13 cellular contexts compared by ENCODE assay signal in the genomic region with DNA sequence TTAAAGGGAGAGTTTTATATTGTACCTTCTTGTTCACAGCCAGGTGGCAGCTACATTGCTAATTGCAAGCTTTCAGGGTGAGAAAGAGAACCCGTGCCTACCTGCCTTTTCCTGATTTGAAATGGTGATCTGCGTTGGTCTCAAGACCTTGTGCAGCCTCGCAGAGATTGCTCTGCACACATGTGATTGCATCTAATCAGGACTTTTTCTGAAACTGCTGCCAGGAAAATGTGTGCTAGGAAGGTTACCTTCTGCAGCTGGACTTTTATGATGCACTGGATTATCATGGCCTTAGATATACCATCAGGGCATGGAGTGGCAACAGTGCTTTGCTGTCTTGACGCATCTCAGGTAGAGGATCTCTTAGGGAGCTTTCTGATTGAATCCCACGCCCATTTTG. TPM values are rescaled to one million over a fixed set of nuclear protein-coding genes. Genes with fewer than 3 reads are reported as not detected.
DNase-seq lines count a peak whose midpoint lies in the region; ATAC-seq and TF ChIP-seq lines count a peak whose summit lies in the region.
"Had no signal": no experiment of that assay in that cellular context is flagged by ENCODE, and none has a peak within 500 bp of the region (broad histone marks: within the 10 kb centered on the region; RNA-seq: fewer than 3 reads in every experiment).

No MANE protein-coding gene starts in this region.

- no peak overlapping the region for H3K4me3 Mint-ChIP-seq in glutamatergic neuron (ENCODE audit: unreplicated experiment)
- H3K4me3 Mint-ChIP-seq: CD8-positive, alpha-beta memory T cell; HFFc6 had no signal

- no peak for TF ChIP-seq EP300 in transverse colon (IDR thresholded peaks at IDR 0.05; ENCODE audit: low read depth)

- TF ChIP-seq POLR2A in transverse colon (IDR thresholded peaks at IDR 0.05): no peak

- H3K4me3 ChIP-seq in LNCaP clone FGC (ENCODE audit: low read depth, low read length) (no peak overlapping the region), mucosa of descending colon (no peak overlapping the region), transverse colon (no peak overlapping the region)
- H3K4me3 ChIP-seq: A549 had no signal

- TF ChIP-seq CTCF in LNCaP clone FGC (IDR thresholded peaks at IDR 0.05; ENCODE audit: control insufficient read depth, extremely low read depth, insufficient read depth): no peak
- TF ChIP-seq CTCF in VCaP (conservative IDR thresholded peaks at IDR 0.05): no peak
- no peak for TF ChIP-seq CTCF in mucosa of descending colon (IDR thresholded peaks at IDR 0.05)
- no peak for TF ChIP-seq CTCF in transverse colon (IDR thresholded peaks at IDR 0.05)
- TF ChIP-seq CTCF in glutamatergic neuron (IDR thresholded peaks at IDR 0.05; ENCODE audit: partially characterized antibody, unreplicated experiment): no peak

- H3K4me1 ChIP-seq in mucosa of descending colon (ENCODE audit: low read depth) (peaks cover 41% of the 10 kb centered on the region), transverse colon (peaks cover 11 to 62% (median 40%) of the 10 kb centered on the region in 4 donors)

- intact Hi-C loops in mucosa of descending colon (cut with DNase I, micrococcal nuclease): no loop called here
- intact Hi-C loops in transverse colon (cut with DNase I; ENCODE audit: low total_unique reads): no loop called here

- no peak overlapping the region for H3K27ac Mint-ChIP-seq in glutamatergic neuron (ENCODE audit: unreplicated experiment)
- H3K27ac Mint-ChIP-seq: CD8-positive, alpha-beta memory T cell; HFFc6 had no signal

- peaks cover 9% of the 10 kb centered on the region for H3K9me3 Mint-ChIP-seq in glutamatergic neuron (ENCODE audit: unreplicated experiment)
- H3K9me3 Mint-ChIP-seq: CD8-positive, alpha-beta memory T cell; HFFc6 had no signal

- H3K4me1 Mint-ChIP-seq in glutamatergic neuron (ENCODE audit: low read depth, unreplicated experiment): peaks cover 43% of the 10 kb centered on the region
- H3K4me1 Mint-ChIP-seq: CD8-positive, alpha-beta memory T cell had no signal

- in situ Hi-C loops in transverse colon (cut with MboI; ENCODE audit: low pct_ligation_motif_present in 1 of 4, low pct_unique_long_range_greater_than_20kb in 1 of 4, low sequenced_read_pairs in 3 of 4): no loop called here

- no peaks in the 10 kb centered on the region for H3K36me3 ChIP-seq in mucosa of descending colon (ENCODE audit: low read depth)
- no peaks in the 10 kb centered on the region for H3K36me3 ChIP-seq in transverse colon
- H3K36me3 ChIP-seq: BE2C had no signal

- 59% methylated on average over 5 of the region's 5 CpGs; no CpG with 5 or more reads in 1 of the 2 donors for WGBS in transverse colon (ENCODE audit: low coverage in 1 of 2), 2 donors

- ATAC-seq in mucosa of descending colon (peak; percentile 11), HG02610 (IDR thresholded peaks at IDR 0.05; ENCODE audit: unreplicated experiment) (no peak)

- DNase-seq in LNCaP clone FGC (ENCODE audit: low read depth): peak; percentile 47
- peak in 2 of 3 donors; percentile 14 to 15 for DNase-seq in mucosa of descending colon
- DNase-seq in transverse colon: peak; percentile 19
- no peak for DNase-seq in glutamatergic neuron
- DNase-seq: BE2C; Caco-2; CD8-positive, alpha-beta memory T cell; HCEC 1CT; HFFc6; IMR-90 had no signal

- H3K9me3 ChIP-seq in mucosa of descending colon: no peaks in the 10 kb centered on the region
- H3K9me3 ChIP-seq in transverse colon: no peaks in the 10 kb centered on the region
- H3K9me3 ChIP-seq: A549, BE2C, Caco-2 had no signal

- peaks cover 5% of the 10 kb centered on the region for H3K27me3 Mint-ChIP-seq in glutamatergic neuron (ENCODE audit: unreplicated experiment)

- H3K27ac ChIP-seq in VCaP (peak overlapping the region; percentile 92), transverse colon (peak overlapping the region; percentile 13 to 63 (median 38))
- H3K27ac ChIP-seq: A549 had no signal

- no peaks in the 10 kb centered on the region for H3K27me3 ChIP-seq in transverse colon
- H3K27me3 ChIP-seq: BE2C had no signal

- no peaks in the 10 kb centered on the region for H3K36me3 Mint-ChIP-seq in glutamatergic neuron (ENCODE audit: unreplicated experiment)
- H3K36me3 Mint-ChIP-seq: CD8-positive, alpha-beta memory T cell had no signal

RNA-seq across cellular contexts. Expression of a gene that starts 45.1 kb away (rescaled TPM):
- 100 to 1,000 TPM in 1 of 3 donors, 10 to 100 TPM in 2; 68.1 to 112 (median 88.9) TPM for total RNA-seq in mucosa of descending colon
- total RNA-seq in transverse colon: 10 to 100 TPM; 56.1 to 96.9 (median 71.2) TPM
- 153 TPM for total RNA-seq in glutamatergic neuron (ENCODE audit: unreplicated experiment)
